19 cellular contexts compared by ENCODE assay signal in genomic region chr15:60214201-60214600, GRCh38.
"Had no signal": no experiment of that assay in that cellular context is flagged by ENCODE, and none has a peak within 500 bp of the region (broad histone marks: within the 10 kb centered on the region; RNA-seq: fewer than 3 reads in every experiment).

No MANE protein-coding gene starts in this region.

- DNase-seq: naive thymus-derived CD8-positive, alpha-beta T cell; nephron progenitor cell; nucleus accumbens; pancreas; right cardiac atrium; right lobe of liver; sigmoid colon; small intestine; stimulated activated CD4-positive, alpha-beta T cell treated with anti-CD3 and anti-CD28 coated beads, Interleukin-15, amount 100 ng/mL, for 24 hours; stimulated activated CD4-positive, alpha-beta T cell treated with anti-CD3 and anti-CD28 coated beads, Interleukin-2, amount 100 ng/mL, for 24 hours; stimulated activated CD4-positive, alpha-beta T cell treated with anti-CD3 and anti-CD28 coated beads, Interleukin-2, amount 100 ng/mL, for 48 hours; stimulated activated CD4-positive, alpha-beta T cell treated with anti-CD3 and anti-CD28 coated beads, Interleukin-4, amount 100 ng/mL, for 24 hours; stimulated activated naive B cell treated with anti-CD40 and anti-IgM and Interleukin-4, amounts not matched to agents 10 μg/mL and 1 μg/mL and 100 μg/mL, for 72 hours; stimulated activated naive CD4-positive, alpha-beta T cell treated with Interleukin-2 at 50 U/mL for 16 hours; stomach; thyroid gland; trophoblast cell; upper lobe of left lung; uterus had no signal
